8 cellular contexts compared by ENCODE assay signal in the genomic region with DNA sequence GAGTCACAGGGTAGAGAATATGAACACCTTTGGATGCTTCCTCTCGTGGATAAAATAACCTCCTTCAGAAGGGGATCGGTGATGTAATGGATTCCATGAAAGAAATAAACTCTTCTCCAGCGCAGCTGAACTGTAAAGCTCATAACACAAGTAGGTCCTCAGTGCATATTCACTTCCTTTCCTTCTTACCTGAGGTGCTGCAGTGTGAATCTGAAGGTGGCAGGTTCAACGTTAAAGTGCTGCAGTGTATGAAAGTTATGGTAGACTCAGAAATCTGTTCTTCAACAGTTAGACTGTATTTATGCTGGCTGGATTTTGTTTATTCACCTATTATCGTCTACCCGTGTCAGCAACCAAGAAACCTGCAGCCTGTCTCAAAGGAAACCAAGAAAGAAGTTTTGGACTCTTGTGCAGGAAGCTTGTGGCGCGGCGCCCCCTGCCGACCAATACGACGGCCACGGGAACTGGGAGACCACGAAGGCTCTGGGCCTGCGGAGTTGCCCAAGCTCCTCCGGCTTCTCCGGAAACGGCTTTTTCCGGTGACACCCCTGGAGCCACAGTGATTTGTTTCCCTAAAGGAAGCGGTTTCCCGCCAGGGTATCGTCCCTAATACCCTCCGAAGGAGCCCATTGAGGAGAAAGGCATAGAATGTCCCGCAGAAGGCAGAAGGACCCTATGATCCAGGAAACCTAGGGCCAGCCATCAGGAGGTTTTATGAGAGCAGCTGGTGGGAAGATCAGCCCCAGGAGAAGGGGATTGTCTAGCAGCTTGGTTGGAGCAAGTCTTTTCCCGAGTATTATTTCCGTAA.
DNase-seq lines count a peak whose midpoint lies in the region; ATAC-seq and TF ChIP-seq lines count a peak whose summit lies in the region.

No MANE protein-coding gene starts in this region.

- peaks cover 36% of the 10 kb centered on the region for H3K27me3 Mint-ChIP-seq in central memory CD8-positive, alpha-beta T cell

- H3K79me2 ChIP-seq in KMS-11 (ENCODE audit: insufficient read depth, low read depth), result no peaks in the 10 kb centered on the region

- no peaks in the 10 kb centered on the region for H3K36me3 ChIP-seq in KMS-11 (ENCODE audit: insufficient read depth)

- no peaks in the 10 kb centered on the region for H3K9me3 Mint-ChIP-seq in central memory CD8-positive, alpha-beta T cell

- peak; percentile 82 for ATAC-seq in GM18909 (IDR thresholded peaks at IDR 0.05; ENCODE audit: poor library complexity, unreplicated experiment)
- peak; percentile 89 to 90 for ATAC-seq in activated CD4-positive, CD25-positive, alpha-beta regulatory T cell treated with anti-CD3 and anti-CD28 coated beads, Interleukin-2, amount 50 U/mL, for 24 hours
- peak; percentile 68 for ATAC-seq in central memory CD8-positive, alpha-beta T cell (replicated peaks; ENCODE audit: extremely low read depth, poor library complexity, severe bottlenecking)

- no peaks in the 10 kb centered on the region for H4K20me1 ChIP-seq in KMS-11 (ENCODE audit: insufficient read depth)

- H3K4me1 Mint-ChIP-seq in central memory CD8-positive, alpha-beta T cell, result peaks cover 7% of the 10 kb centered on the region

- H2AFZ ChIP-seq in KMS-11 (ENCODE audit: low read depth), result no peak overlapping the region

- H3K27me3 ChIP-seq in KMS-11 (ENCODE audit: insufficient read depth, low read depth), result no peaks in the 10 kb centered on the region

- H3K4me3 ChIP-seq in AG10803 (ENCODE audit: low read length) (no peak overlapping the region), KMS-11 (IDR thresholded peaks at IDR 0.05; ENCODE audit: insufficient read depth, low read depth, low read length) (no peak overlapping the region)

- peak overlapping the region; percentile 33 for H3K4me3 Mint-ChIP-seq in central memory CD8-positive, alpha-beta T cell

- no peaks in the 10 kb centered on the region for H3K36me3 Mint-ChIP-seq in central memory CD8-positive, alpha-beta T cell (ENCODE audit: insufficient read depth)

- no peak overlapping the region for H3K4me2 ChIP-seq in KMS-11

- DNase-seq in AG10803 (ENCODE audit: low read depth) (peak; percentile 64), kidney tubule cell (ENCODE audit: low spot score) (peak; percentile 72), dedifferentiated amniotic fluid mesenchymal stem cell (ENCODE audit: extremely low spot score) (no peak)
- DNase-seq in central memory CD8-positive, alpha-beta T cell (ENCODE audit: low spot score in 2 of 2), result peak; percentile 62
- peak; percentile 56 for DNase-seq in stimulated activated CD4-positive, alpha-beta T cell treated with anti-CD3 and anti-CD28 coated beads, Interleukin-2, amount 100 ng/mL, for 4 hours (ENCODE audit: low read depth)

- H3K4me1 ChIP-seq in KMS-11 (ENCODE audit: low read depth, poor library complexity, severe bottlenecking), result no peaks in the 10 kb centered on the region

- H3K27ac Mint-ChIP-seq in central memory CD8-positive, alpha-beta T cell (ENCODE audit: low read depth), result no peak overlapping the region

- no peak overlapping the region for H3K9ac ChIP-seq in KMS-11

- no peak overlapping the region for H3K27ac ChIP-seq in KMS-11

- TF ChIP-seq CTCF in AG10803 (conservative IDR thresholded peaks at IDR 0.05; ENCODE audit: low read length) (peak; percentile 71), KMS-11 (conservative IDR thresholded peaks at IDR 0.05; ENCODE audit: low read depth, low read length) (0 out of 2 replicates have a peak, but pooled peaks have one; percentile 13)
